ENCODE assay signal across 1 cellular context in genomic region chr16:1941924-1942809, GRCh38.
TF ChIP-seq lines count a peak whose summit lies in the region.

No MANE protein-coding gene starts in this region.

TF ChIP-seq in HepG2, 621 proteins besides CTCF, POLR2A, EP300 and RAD21 (continued from another document):
- TF ChIP-seq, protein P1, sequence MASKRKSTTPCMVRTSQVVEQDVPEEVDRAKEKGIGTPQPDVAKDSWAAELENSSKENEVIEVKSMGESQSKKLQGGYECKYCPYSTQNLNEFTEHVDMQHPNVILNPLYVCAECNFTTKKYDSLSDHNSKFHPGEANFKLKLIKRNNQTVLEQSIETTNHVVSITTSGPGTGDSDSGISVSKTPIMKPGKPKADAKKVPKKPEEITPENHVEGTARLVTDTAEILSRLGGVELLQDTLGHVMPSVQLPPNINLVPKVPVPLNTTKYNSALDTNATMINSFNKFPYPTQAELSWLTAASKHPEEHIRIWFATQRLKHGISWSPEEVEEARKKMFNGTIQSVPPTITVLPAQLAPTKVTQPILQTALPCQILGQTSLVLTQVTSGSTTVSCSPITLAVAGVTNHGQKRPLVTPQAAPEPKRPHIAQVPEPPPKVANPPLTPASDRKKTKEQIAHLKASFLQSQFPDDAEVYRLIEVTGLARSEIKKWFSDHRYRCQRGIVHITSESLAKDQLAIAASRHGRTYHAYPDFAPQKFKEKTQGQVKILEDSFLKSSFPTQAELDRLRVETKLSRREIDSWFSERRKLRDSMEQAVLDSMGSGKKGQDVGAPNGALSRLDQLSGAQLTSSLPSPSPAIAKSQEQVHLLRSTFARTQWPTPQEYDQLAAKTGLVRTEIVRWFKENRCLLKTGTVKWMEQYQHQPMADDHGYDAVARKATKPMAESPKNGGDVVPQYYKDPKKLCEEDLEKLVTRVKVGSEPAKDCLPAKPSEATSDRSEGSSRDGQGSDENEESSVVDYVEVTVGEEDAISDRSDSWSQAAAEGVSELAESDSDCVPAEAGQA (IDR thresholded peaks at IDR 0.05; ENCODE audit: low read depth), result no peak
- TF ChIP-seq, protein P1 (CRISPR knock-in tag; IDR thresholded peaks at IDR 0.05; ENCODE audit: borderline replicate concordance), result 0 out of 2 replicates have a peak, but pooled peaks have one; percentile 2
- TF ChIP-seq ZNF790 (CRISPR knock-in tag; IDR thresholded peaks at IDR 0.05; ENCODE audit: borderline replicate concordance) (no peak), NFE2 (CRISPR knock-in tag; IDR thresholded peaks at IDR 0.05) (peak; percentile 56; the same call in 1 of the 2 replicates), RBAK (CRISPR knock-in tag; IDR thresholded peaks at IDR 0.05) (no peak), ZNF441 (CRISPR knock-in tag; IDR thresholded peaks at IDR 0.05; ENCODE audit: borderline replicate concordance) (no peak), ZNF850 (CRISPR knock-in tag; conservative IDR thresholded peaks at IDR 0.05) (no peak), ZNF839 (CRISPR knock-in tag; IDR thresholded peaks at IDR 0.05; ENCODE audit: borderline replicate concordance) (no peak), IKZF1 (IDR thresholded peaks at IDR 0.05) (no peak), RFX1 (IDR thresholded peaks at IDR 0.05) (no peak), ZNF143 (CRISPR knock-in tag; IDR thresholded peaks at IDR 0.05) (no peak), YEATS4 (CRISPR knock-in tag; IDR thresholded peaks at IDR 0.05; ENCODE audit: borderline replicate concordance) (0 out of 2 replicates have a peak, but pooled peaks have one; percentile 36), NFE2L2 (IDR thresholded peaks at IDR 0.05; ENCODE audit: low read length) (peak; percentile 24; the same call in 1 of the 2 replicates), SOX5 (CRISPR knock-in tag; IDR thresholded peaks at IDR 0.05; ENCODE audit: borderline replicate concordance) (no peak), ZBTB10 (CRISPR knock-in tag; IDR thresholded peaks at IDR 0.05; ENCODE audit: borderline replicate concordance) (no peak), AGO2 (optimal IDR thresholded peaks at IDR 0.05; ENCODE audit: low read depth, low read length) (peak; percentile 69)
- TF ChIP-seq, protein P2, sequence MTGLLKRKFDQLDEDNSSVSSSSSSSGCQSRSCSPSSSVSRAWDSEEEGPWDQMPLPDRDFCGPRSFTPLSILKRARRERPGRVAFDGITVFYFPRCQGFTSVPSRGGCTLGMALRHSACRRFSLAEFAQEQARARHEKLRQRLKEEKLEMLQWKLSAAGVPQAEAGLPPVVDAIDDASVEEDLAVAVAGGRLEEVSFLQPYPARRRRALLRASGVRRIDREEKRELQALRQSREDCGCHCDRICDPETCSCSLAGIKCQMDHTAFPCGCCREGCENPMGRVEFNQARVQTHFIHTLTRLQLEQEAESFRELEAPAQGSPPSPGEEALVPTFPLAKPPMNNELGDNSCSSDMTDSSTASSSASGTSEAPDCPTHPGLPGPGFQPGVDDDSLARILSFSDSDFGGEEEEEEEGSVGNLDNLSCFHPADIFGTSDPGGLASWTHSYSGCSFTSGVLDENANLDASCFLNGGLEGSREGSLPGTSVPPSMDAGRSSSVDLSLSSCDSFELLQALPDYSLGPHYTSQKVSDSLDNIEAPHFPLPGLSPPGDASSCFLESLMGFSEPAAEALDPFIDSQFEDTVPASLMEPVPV (CRISPR knock-in tag; IDR thresholded peaks at IDR 0.05), result no peak
- TF ChIP-seq, protein P3, sequence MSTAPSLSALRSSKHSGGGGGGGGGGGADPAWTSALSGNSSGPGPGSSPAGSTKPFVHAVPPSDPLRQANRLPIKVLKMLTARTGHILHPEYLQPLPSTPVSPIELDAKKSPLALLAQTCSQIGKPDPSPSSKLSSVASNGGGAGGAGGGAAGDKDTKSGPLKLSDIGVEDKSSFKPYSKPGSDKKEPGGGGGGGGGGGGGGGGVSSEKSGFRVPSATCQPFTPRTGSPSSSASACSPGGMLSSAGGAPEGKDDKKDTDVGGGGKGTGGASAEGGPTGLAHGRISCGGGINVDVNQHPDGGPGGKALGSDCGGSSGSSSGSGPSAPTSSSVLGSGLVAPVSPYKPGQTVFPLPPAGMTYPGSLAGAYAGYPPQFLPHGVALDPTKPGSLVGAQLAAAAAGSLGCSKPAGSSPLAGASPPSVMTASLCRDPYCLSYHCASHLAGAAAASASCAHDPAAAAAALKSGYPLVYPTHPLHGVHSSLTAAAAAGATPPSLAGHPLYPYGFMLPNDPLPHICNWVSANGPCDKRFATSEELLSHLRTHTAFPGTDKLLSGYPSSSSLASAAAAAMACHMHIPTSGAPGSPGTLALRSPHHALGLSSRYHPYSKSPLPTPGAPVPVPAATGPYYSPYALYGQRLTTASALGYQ (CRISPR knock-in tag; IDR thresholded peaks at IDR 0.05), result 0 out of 2 replicates have a peak, but pooled peaks have one; percentile 19
- TF ChIP-seq, protein P4, sequence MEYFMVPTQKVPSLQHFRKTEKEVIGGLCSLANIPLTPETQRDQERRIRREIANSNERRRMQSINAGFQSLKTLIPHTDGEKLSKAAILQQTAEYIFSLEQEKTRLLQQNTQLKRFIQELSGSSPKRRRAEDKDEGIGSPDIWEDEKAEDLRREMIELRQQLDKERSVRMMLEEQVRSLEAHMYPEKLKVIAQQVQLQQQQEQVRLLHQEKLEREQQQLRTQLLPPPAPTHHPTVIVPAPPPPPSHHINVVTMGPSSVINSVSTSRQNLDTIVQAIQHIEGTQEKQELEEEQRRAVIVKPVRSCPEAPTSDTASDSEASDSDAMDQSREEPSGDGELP (IDR thresholded peaks at IDR 0.05; ENCODE audit: borderline replicate concordance, low read depth), result peak; percentile 38; the same call in 1 of the 2 replicates
TF ChIP-seq in HepG2: peak in this region for 22.
